In the genomic region with DNA sequence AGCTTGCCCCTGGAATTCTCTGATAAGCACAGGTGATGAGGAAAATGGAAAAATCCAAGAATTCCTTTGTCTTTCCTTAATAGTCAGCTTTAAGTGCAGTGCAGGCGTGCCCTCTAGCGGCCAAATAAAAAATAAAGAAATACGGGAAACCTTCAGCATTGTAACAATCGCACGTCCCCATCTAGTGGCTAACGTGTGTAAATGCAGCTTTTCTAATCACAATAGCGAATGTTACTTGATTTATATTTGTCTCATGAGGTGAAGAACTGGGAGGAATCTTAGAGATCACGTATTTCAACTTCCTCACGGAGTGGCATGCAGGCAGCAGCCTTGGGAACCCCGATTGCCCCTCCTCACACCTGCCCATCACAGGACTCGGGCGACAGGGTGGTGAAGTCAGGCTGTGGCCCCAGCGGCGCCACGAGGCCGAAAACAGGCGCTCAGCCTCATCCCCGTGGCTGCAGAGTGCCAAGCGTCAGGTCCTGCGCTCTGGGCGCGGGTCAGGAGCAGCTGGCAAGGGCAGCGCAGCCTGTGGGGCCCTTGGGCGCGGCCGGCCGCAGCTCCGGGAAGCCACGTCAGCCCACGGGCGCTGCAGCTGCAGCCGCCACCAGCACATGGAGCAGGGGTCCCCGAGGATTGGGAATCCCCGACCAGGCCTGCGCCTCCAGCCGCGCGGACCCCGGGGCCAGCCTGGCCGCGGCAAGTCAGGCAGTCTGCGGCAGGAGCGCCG, we compare ENCODE assay signal across 8 cellular contexts. TPM values are rescaled to one million over a fixed set of nuclear protein-coding genes. Genes with fewer than 3 reads are reported as not detected.
A peak's percentile ranks its signal among the peaks of the same experiment; 100 is the strongest.
DNase-seq lines count a peak whose midpoint lies in the region; TF ChIP-seq lines count a peak whose summit lies in the region.
"Not testable (repeated sequence)": the region's sequence is repeated elsewhere in the genome, so short reads cannot be mapped to it uniquely, and the experiment has no call there.

No MANE protein-coding gene starts in this region.

- intact Hi-C loops in posterior vena cava (cut with DNase I), result not testable (repeated sequence)

- not testable (repeated sequence) for H3K4me1 ChIP-seq in HAP-1

- H3K4me3 ChIP-seq in HAP-1 (peak overlapping the region; percentile 71), NB4 (ENCODE audit: low read depth, low read length) (peak overlapping the region; percentile 64)

- H3K27me3 ChIP-seq in HAP-1 (ENCODE audit: low read depth), result not testable (repeated sequence)

- TF ChIP-seq POLR2A in NB4 (IDR thresholded peaks at IDR 0.05; ENCODE audit: extremely low read depth, insufficient read length), result not testable (repeated sequence)

- DNase-seq in GM03348 (ENCODE audit: low spot score) (peak; percentile 6), HAP-1 (ENCODE audit: low spot score in 2 of 2) (peak; percentile 43 to 85), NB4 (ENCODE audit: low read depth) (peak; percentile 76), dedifferentiated amniotic fluid mesenchymal stem cell (ENCODE audit: extremely low spot score) (peak; percentile 16), iPS-NIHi11 (ENCODE audit: low spot score) (peak; percentile 14), posterior vena cava (ENCODE audit: low spot score) (peak; percentile 85)
- peak; percentile 27 to 40 (median 27) for DNase-seq in activated CD8-positive, alpha-beta memory T cell treated with anti-CD3 and anti-CD28 coated beads for 48 hours (ENCODE audit: low read depth in 2 of 3, low spot score in 2 of 3)

- H3K27ac ChIP-seq in temporal lobe (ENCODE audit: low read depth, low read length), result peak overlapping the region; percentile 94

- H3K36me3 ChIP-seq in HAP-1 (replicated peaks), result not testable (repeated sequence)

- in situ Hi-C loops in HAP-1 (cut with MboI; ENCODE audit: low sequenced_read_pairs), result loop anchor here (25.0 kb wide), 1 partner anchor 250 kb away; the partner anchor contains the start of genes ANKRD39 and SEMA4C

- peak; percentile 58 for TF ChIP-seq CTCF in NB4 (IDR thresholded peaks at IDR 0.05; ENCODE audit: low read depth, low read length)

- H3K9me3 ChIP-seq in HAP-1, result not testable (repeated sequence)

RNA-seq across cellular contexts. Expression of gene ANKRD36, which starts 0.5 kb away (rescaled TPM):
- 10 to 100 TPM; 26.8 to 30.6 TPM for total RNA-seq in posterior vena cava
- 258 TPM for total RNA-seq in temporal lobe

RNA-seq across cellular contexts. Expression of gene FAHD2B, which starts 17.8 kb away (rescaled TPM):
- 10 to 100 TPM in 1 of 2 donors, 1 to 10 TPM in 1; 8.6 to 11.2 TPM for total RNA-seq in posterior vena cava
- 6.1 TPM for total RNA-seq in temporal lobe

Comparison
In these comparisons a context has a peak if more than half of its experiments do, and no peak if none do; other contexts are left out.
1. Peak in every context shown above with its lines: DNase-seq, H3K4me3 ChIP-seq and H3K27ac ChIP-seq.
2. DNase-seq: peak in every context shown above with its lines; median percentile 85 in posterior vena cava; 76 in NB4; 64 in HAP-1; 27 in activated CD8-positive, alpha-beta memory T cell treated with anti-CD3 and anti-CD28 coated beads for 48 hours; 16 in dedifferentiated amniotic fluid mesenchymal stem cell; 14 in iPS-NIHi11; 6 in GM03348.